ENCODE assay signal across 18 cellular contexts in genomic region chr3:153414972-153415371, GRCh38.
DNase-seq lines count a peak whose midpoint lies in the region; ATAC-seq and TF ChIP-seq lines count a peak whose summit lies in the region.
"Had no signal": no experiment of that assay in that cellular context is flagged by ENCODE, and none has a peak within 500 bp of the region (broad histone marks: within the 10 kb centered on the region; RNA-seq: fewer than 3 reads in every experiment).

No MANE protein-coding gene starts in this region.

- no peak overlapping the region for H3K18ac ChIP-seq in IMR-90 (ENCODE audit: low read depth, low read length)

- BruUV-seq in IMR-90 (replicated peaks; lab: Mats Ljungman, UMichigan): no TSS peak

- H4K8ac ChIP-seq in IMR-90 (ENCODE audit: low read depth in 2 of 2, low read length in 2 of 2): no peak overlapping the region

- no peak overlapping the region for H2AFZ ChIP-seq in IMR-90 (replicated peaks; ENCODE audit: low read length, poor library complexity)
- H2AFZ ChIP-seq: GM23248 had no signal

- H3K14ac ChIP-seq in IMR-90 (replicated peaks; ENCODE audit: low read depth, low read length): no peak overlapping the region

- H3K4me3 ChIP-seq in IMR-90 (ENCODE audit: insufficient read depth, low read depth, low read length) (no peak overlapping the region), transverse colon (no peak overlapping the region)
- H3K4me3 ChIP-seq: GM12878, GM23248 had no signal

- CTCF ChIA-PET in IMR-90 (lab: Yijun Ruan, JAX): no interaction called here

- in situ Hi-C loops in IMR-90 (cut with MboI; ENCODE audit: low sequenced_read_pairs) (no loop called here), transverse colon (cut with MboI; ENCODE audit: low pct_ligation_motif_present in 1 of 4, low pct_unique_long_range_greater_than_20kb in 1 of 4, low sequenced_read_pairs in 3 of 4) (no loop called here)

- TF ChIP-seq POLR2A in IMR-90 (IDR thresholded peaks at IDR 0.05; ENCODE audit: low read depth, low read length) (no peak), transverse colon (IDR thresholded peaks at IDR 0.05) (no peak)

- H2BK5ac ChIP-seq in IMR-90 (ENCODE audit: low read depth, low read length, poor library complexity, severe bottlenecking): no peak overlapping the region

- H2AK9ac ChIP-seq in IMR-90 (replicated peaks; ENCODE audit: low read depth, low read length, poor library complexity): no peak overlapping the region

- H3K9ac ChIP-seq in IMR-90 (ENCODE audit: low read depth, low read length): no peak overlapping the region
- H3K9ac ChIP-seq: GM23248 had no signal

- no peak overlapping the region for H2BK15ac ChIP-seq in IMR-90 (ENCODE audit: low read depth, low read length)

- no peak overlapping the region for H3K56ac ChIP-seq in IMR-90 (ENCODE audit: extremely low read depth, insufficient read depth, low read length)

- H4K91ac ChIP-seq in IMR-90 (ENCODE audit: insufficient read depth, low read depth, low read length): no peak overlapping the region

- no CpG with 5 or more reads among the region's 2 CpGs for WGBS in IMR-90 (ENCODE audit: extremely low coverage in 2 of 2, insufficient read length in 1 of 2), 2 experiments
- 87 to 88% methylated on average over 2 of the region's 2 CpGs for WGBS in transverse colon (ENCODE audit: low coverage in 1 of 2), 2 donors

- no peak overlapping the region for H2AK5ac ChIP-seq in IMR-90 (ENCODE audit: low read depth, low read length)

- dilution Hi-C loops in IMR-90 (cut with HindIII; ENCODE audit: low sequenced_read_pairs, unreplicated experiment): no loop called here

- DNase-seq in IMR-90: peak; percentile 8
- peak; percentile 15 for DNase-seq in astrocyte of the hippocampus (ENCODE audit: low read depth, low spot score)
- DNase-seq in iris pigment epithelial cell (ENCODE audit: low read depth): peak; percentile 22
- DNase-seq in stimulated activated CD8-positive, alpha-beta memory T cell treated with anti-CD3 and anti-CD28 coated beads, Interleukin-4, amount 100 ng/mL, for 48 hours: no peak
- no peak for DNase-seq in Right ventricle myocardium superior
- no peak for DNase-seq in transverse colon
- DNase-seq in cortex of kidney (lab: John Stamatoyannopoulos, UW): no peak
- DNase-seq: ACHN; AML-193; CD4-positive, alpha-beta memory T cell; DMS153; DMS79; GM23248; HCEC 1CT; KBM-7 had no signal

- POLR2A ChIA-PET in IMR-90 (lab: Charles Lee; ENCODE audit: unreplicated experiment): no interaction called here

- no peak overlapping the region for H3K4ac ChIP-seq in IMR-90 (ENCODE audit: low read depth, low read length)

- H4K5ac ChIP-seq in IMR-90 (ENCODE audit: low read depth, low read length): no peak overlapping the region

- no peak for TF ChIP-seq EP300 in transverse colon (IDR thresholded peaks at IDR 0.05; ENCODE audit: low read depth)

- H3K27me3 ChIP-seq in IMR-90 (ENCODE audit: control insufficient read depth, insufficient read depth, low read length) (0 out of 2 replicates have a peak, but pooled peaks cover 2% of the 10 kb centered on the region), transverse colon (no peaks in the 10 kb centered on the region)

- H3K9me1 ChIP-seq in IMR-90 (ENCODE audit: insufficient read depth, low read length): no peaks in the 10 kb centered on the region

- H3K9me3 ChIP-seq in IMR-90 (ENCODE audit: control insufficient read depth, insufficient read depth, low read length) (peaks cover 5% of the 10 kb centered on the region; the same call in 1 of the 2 replicates), transverse colon (peaks cover 10 to 12% of the 10 kb centered on the region in 2 donors)

- H2BK120ac ChIP-seq in IMR-90 (ENCODE audit: low read depth, low read length): no peak overlapping the region

- intact Hi-C loops in IMR-90 (cut with micrococcal nuclease) (no loop called here), Right ventricle myocardium superior (cut with DNase I) (no loop called here), transverse colon (cut with DNase I; ENCODE audit: low total_unique reads) (no loop called here)

- no peak overlapping the region for H3K27ac ChIP-seq in IMR-90 (ENCODE audit: insufficient read depth, low read length)
- H3K27ac ChIP-seq in transverse colon: no peak overlapping the region
- H3K27ac ChIP-seq: C4-2B, GM23248, HL-60 had no signal

- ATAC-seq in IMR-90 (ENCODE audit: low read depth) (peak; percentile 68), Right ventricle myocardium superior (ENCODE audit: poor library complexity) (no peak)
- ATAC-seq: GM12878 had no signal

- no peaks in the 10 kb centered on the region for H3K79me1 ChIP-seq in IMR-90 (ENCODE audit: low read depth in 1 of 2, low read length in 2 of 2)

- H3K4me1 ChIP-seq in IMR-90 (ENCODE audit: control insufficient read depth, insufficient read depth, low read length) (no peaks in the 10 kb centered on the region), transverse colon (no peaks in the 10 kb centered on the region)

- H2BK20ac ChIP-seq in IMR-90 (ENCODE audit: low read depth, low read length): no peak overlapping the region

- no peak overlapping the region for H3K4me2 ChIP-seq in IMR-90 (ENCODE audit: low read depth, low read length)

- TF ChIP-seq CTCF in IMR-90 (conservative IDR thresholded peaks at IDR 0.05; ENCODE audit: low read depth, low read length): no peak
- TF ChIP-seq CTCF in transverse colon (IDR thresholded peaks at IDR 0.05): no peak

- H4K20me1 ChIP-seq in IMR-90 (ENCODE audit: insufficient read depth, low read length): no peaks in the 10 kb centered on the region

- H3K23ac ChIP-seq in IMR-90 (ENCODE audit: low read depth, low read length): no peak overlapping the region

- no peaks in the 10 kb centered on the region for H3K36me3 ChIP-seq in IMR-90 (ENCODE audit: control insufficient read depth, insufficient read depth, low read length)
- H3K36me3 ChIP-seq in transverse colon: no peaks in the 10 kb centered on the region

- TF ChIP-seq RAD21 in IMR-90 (IDR thresholded peaks at IDR 0.05; ENCODE audit: low read length): no peak

TF ChIP-seq in IMR-90, 13 proteins besides CTCF, POLR2A, EP300 and RAD21:
- TF ChIP-seq MAZ (IDR thresholded peaks at IDR 0.05; ENCODE audit: borderline replicate concordance, low read depth, low read length) (no peak), MAFK (IDR thresholded peaks at IDR 0.05; ENCODE audit: low read depth, low read length) (no peak), CHD1 (IDR thresholded peaks at IDR 0.05; ENCODE audit: low read depth, low read length) (no peak)
- TF ChIP-seq, protein P1, sequence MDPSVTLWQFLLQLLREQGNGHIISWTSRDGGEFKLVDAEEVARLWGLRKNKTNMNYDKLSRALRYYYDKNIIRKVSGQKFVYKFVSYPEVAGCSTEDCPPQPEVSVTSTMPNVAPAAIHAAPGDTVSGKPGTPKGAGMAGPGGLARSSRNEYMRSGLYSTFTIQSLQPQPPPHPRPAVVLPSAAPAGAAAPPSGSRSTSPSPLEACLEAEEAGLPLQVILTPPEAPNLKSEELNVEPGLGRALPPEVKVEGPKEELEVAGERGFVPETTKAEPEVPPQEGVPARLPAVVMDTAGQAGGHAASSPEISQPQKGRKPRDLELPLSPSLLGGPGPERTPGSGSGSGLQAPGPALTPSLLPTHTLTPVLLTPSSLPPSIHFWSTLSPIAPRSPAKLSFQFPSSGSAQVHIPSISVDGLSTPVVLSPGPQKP (IDR thresholded peaks at IDR 0.05; ENCODE audit: borderline replicate concordance, low read depth, low read length): no peak
TF ChIP-seq in IMR-90: peak in this region for 0.

Comparison
In these comparisons a context has a peak if more than half of its experiments do, and no peak if none do; other contexts are left out.
1. DNase-seq: peak in IMR-90 (single experiment), astrocyte of the hippocampus (single experiment) and iris pigment epithelial cell (single experiment); none in stimulated activated CD8-positive, alpha-beta memory T cell treated with anti-CD3 and anti-CD28 coated beads, Interleukin-4, amount 100 ng/mL, for 48 hours (single experiment), Right ventricle myocardium superior (single experiment), transverse colon (single experiment) and cortex of kidney (single experiment).